In genomic region chr12:53047221-53048032, GRCh38 we compare ENCODE assay signal across 8 cellular contexts. TPM values are rescaled to one million over a fixed set of nuclear protein-coding genes. Genes with fewer than 3 reads are reported as not detected.
DNase-seq lines count a peak whose midpoint lies in the region; ATAC-seq and TF ChIP-seq lines count a peak whose summit lies in the region.

No MANE protein-coding gene starts in this region.

- no peaks in the 10 kb centered on the region for H3K27me3 ChIP-seq in A673 (replicated peaks; ENCODE audit: insufficient read depth, low read depth, low read length, poor library complexity)
- no peaks in the 10 kb centered on the region for H3K27me3 ChIP-seq in OCI-LY3 (ENCODE audit: low read depth, low read length)

- DNase-seq in A673 (ENCODE audit: low spot score), result peak; percentile 69
- peak; percentile 71 for DNase-seq in activated T-helper 9 cell treated with anti-CD3 and anti-CD28 coated beads, Interleukin-2, amount 50 U/mL, for 16 hours (ENCODE audit: low read depth)
- peak; percentile 82 for DNase-seq in fibroblast of villous mesenchyme (ENCODE audit: low read depth)
- DNase-seq in neural crest cell (ENCODE audit: low read depth, low spot score), result peak; percentile 65
- DNase-seq in stromal cell of bone marrow (ENCODE audit: low read depth), result peak; percentile 63

- H3K9me3 Mint-ChIP-seq in neural crest cell, result no peaks in the 10 kb centered on the region

- intact Hi-C loops in A673 (cut with micrococcal nuclease; ENCODE audit: unreplicated experiment), result loop anchor here (5.0 kb wide), 1 partner anchor 50 kb away; the partner anchor contains the start of gene IGFBP6

- peaks cover 17% of the 10 kb centered on the region for H3K27me3 Mint-ChIP-seq in neural crest cell (ENCODE audit: low read depth)

- POLR2A ChIA-PET in A673 (lab: Charles Lee; ENCODE audit: low non-redundant PET), result interaction anchor here (0.5 kb wide), 1 partner anchor 907 kb away, joined by 5 read pairs; the partner anchor contains the start of gene HOXC12

- no peak overlapping the region for H3K27ac Mint-ChIP-seq in neural crest cell (ENCODE audit: unreplicated experiment)

- ATAC-seq in GM18861 (IDR thresholded peaks at IDR 0.05; ENCODE audit: unreplicated experiment) (peak; percentile 55), HG03280 (IDR thresholded peaks at IDR 0.05; ENCODE audit: unreplicated experiment) (peak; percentile 72)

- H3K4me1 ChIP-seq in A673 (ENCODE audit: insufficient read depth, low read length, poor library complexity, severe bottlenecking), result peaks cover 36% of the 10 kb centered on the region
- peaks cover 9% of the 10 kb centered on the region; the same call in 1 of the 2 replicates for H3K4me1 ChIP-seq in OCI-LY3 (ENCODE audit: low read length)

- H4K20me1 ChIP-seq in OCI-LY3 (ENCODE audit: insufficient read depth, low read length), result 0 out of 2 replicates have a peak, but pooled peaks cover 4% of the 10 kb centered on the region

- H3K4me3 ChIP-seq in A673 (ENCODE audit: low read depth, low read length, poor library complexity, severe bottlenecking), result peak overlapping the region; percentile 71
- peak overlapping the region; percentile 100 for H3K4me3 ChIP-seq in OCI-LY3 (ENCODE audit: low read length)
- peak overlapping the region; percentile 89 for H3K4me3 ChIP-seq in fibroblast of villous mesenchyme (ENCODE audit: low read depth, low read length)

- peaks cover 80% of the 10 kb centered on the region for H3K4me1 Mint-ChIP-seq in neural crest cell

- peak overlapping the region; percentile 83 for H3K4me3 Mint-ChIP-seq in neural crest cell

- H2AFZ ChIP-seq in OCI-LY3 (ENCODE audit: low read depth, low read length), result 0 out of 2 replicates have a peak overlapping the region, but pooled peaks have one; percentile 17

- H3K9me3 ChIP-seq in A673 (ENCODE audit: low read depth, low read length, poor library complexity, severe bottlenecking) (no peaks in the 10 kb centered on the region), OCI-LY3 (ENCODE audit: insufficient read depth, low read length) (no peaks in the 10 kb centered on the region)

- CTCF ChIA-PET in A673 (lab: Charles Lee), result interaction anchor here (0.6 to 1.4 kb wide), 6 partner anchors 9 to 1515 kb away, joined by 3 to 6 read pairs (median 3); partner anchors contain the start of gene EIF4B

- no peaks in the 10 kb centered on the region for H3K79me2 ChIP-seq in OCI-LY3 (ENCODE audit: low read length)

- peak overlapping the region; percentile 83 for H3K4me2 ChIP-seq in OCI-LY3 (ENCODE audit: low read length)

- H3K27ac ChIP-seq in A673 (ENCODE audit: low read depth, low read length, poor library complexity, severe bottlenecking) (peak overlapping the region; percentile 73), OCI-LY3 (ENCODE audit: low read length) (no peak overlapping the region)

- no peaks in the 10 kb centered on the region for H3K36me3 ChIP-seq in A673 (ENCODE audit: insufficient read depth, low read length, poor library complexity, severe bottlenecking)
- peaks cover 2% of the 10 kb centered on the region for H3K36me3 ChIP-seq in OCI-LY3 (replicated peaks; ENCODE audit: low read depth, low read length)

- H3K36me3 Mint-ChIP-seq in neural crest cell (ENCODE audit: low read depth), result peaks cover 4% of the 10 kb centered on the region

- no TSS peak for BruUV-seq in A673 (replicated peaks; lab: Mats Ljungman, UMichigan)

- TF ChIP-seq CTCF in A673 (conservative IDR thresholded peaks at IDR 0.05; ENCODE audit: low read depth, low read length), result no peak
- no peak for TF ChIP-seq CTCF in OCI-LY3 (IDR thresholded peaks at IDR 0.05; ENCODE audit: low read depth, low read length)
- TF ChIP-seq CTCF in fibroblast of villous mesenchyme (IDR thresholded peaks at IDR 0.05; ENCODE audit: insufficient read depth, low read depth, low read length), result no peak
- TF ChIP-seq CTCF in neural crest cell (conservative IDR thresholded peaks at IDR 0.05), result peak; percentile 46

- peak overlapping the region; percentile 97 for H3K9ac ChIP-seq in OCI-LY3 (ENCODE audit: low read length)

RNA-seq across cellular contexts. Expression of gene TNS2, which starts 2.4 kb away (rescaled TPM):
- total RNA-seq in A673 (2021) (3.4 and 6.1 TPM in 2 replicates), fibroblast of villous mesenchyme (36.7 and 46.1 TPM in 2 replicates), neural crest cell (14.2 and 22.8 TPM in 2 replicates)

RNA-seq across cellular contexts. Expression of gene SPRYD3, which starts 31.8 kb away (rescaled TPM):
- total RNA-seq in A673 (2021) (17.0 and 19.3 TPM in 2 replicates), fibroblast of villous mesenchyme (17.4 and 19.4 TPM in 2 replicates), neural crest cell (8.8 and 11.2 TPM in 2 replicates)

RNA-seq across cellular contexts. Expression of gene EIF4B, which starts 41.2 kb away (rescaled TPM):
- total RNA-seq in A673 (2021) (393 and 400 TPM in 2 replicates), fibroblast of villous mesenchyme (838 and 849 TPM in 2 replicates), neural crest cell (514 and 527 TPM in 2 replicates)

RNA-seq across cellular contexts. Expression of gene IGFBP6, which starts 50.0 kb away (rescaled TPM):
- total RNA-seq in A673 (2021) (6.6 and 7.3 TPM in 2 replicates), fibroblast of villous mesenchyme (277 and 396 TPM in 2 replicates), neural crest cell (0.72 and 0.73 TPM in 2 replicates)

RNA-seq across cellular contexts. Expression of gene SOAT2, which starts 55.9 kb away (rescaled TPM):
- total RNA-seq in A673 (2021) (not detected in 2 replicates), fibroblast of villous mesenchyme (not detected in 2 replicates), neural crest cell (not detected in 2 replicates)
